ENCODE assay signal across 1 cellular context in the genomic region with DNA sequence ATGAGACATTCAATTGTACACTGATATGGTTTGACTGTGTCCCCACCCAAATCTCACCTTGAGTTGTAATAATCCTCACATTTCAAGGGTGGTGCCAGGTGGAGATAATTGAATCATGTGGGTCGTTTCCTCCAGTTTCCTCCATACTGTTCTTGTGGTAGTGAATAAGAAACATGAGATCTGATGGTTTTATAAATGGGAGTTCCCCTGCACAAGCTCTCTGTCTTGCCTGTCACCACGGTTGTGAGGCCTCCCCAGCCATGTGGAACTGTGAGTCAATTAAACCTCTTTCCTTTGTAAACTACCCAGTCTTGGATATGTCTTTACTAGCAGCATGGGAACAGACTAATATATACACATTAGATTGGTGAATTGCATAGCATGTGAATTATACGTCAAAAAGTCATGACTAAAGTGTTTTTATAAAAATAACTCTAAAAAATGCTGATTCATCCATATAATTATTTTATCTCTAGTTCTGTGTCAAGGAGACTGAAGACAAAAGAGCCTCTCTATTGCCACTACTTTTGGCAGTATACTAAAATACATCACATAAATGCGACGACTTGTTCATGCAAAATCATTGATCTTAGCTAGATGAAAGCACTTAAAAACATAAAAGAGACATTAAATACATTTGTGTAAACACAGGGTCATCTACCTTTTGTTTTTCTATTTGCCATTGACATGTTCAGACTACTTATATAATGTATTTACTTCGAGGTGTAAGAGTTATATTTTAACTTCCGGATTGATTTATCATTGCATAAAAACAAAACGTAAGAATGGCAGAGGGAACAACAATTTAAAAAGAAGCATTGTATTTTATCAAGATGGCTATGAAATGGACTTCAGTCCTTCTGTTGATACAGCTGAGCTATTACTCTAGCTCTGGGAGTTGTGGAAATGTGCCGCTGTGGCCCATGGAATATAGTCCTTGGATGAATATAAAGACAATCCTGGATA.
TF ChIP-seq lines count a peak whose summit lies in the region.

No MANE protein-coding gene starts in this region.

TF ChIP-seq in HepG2, 621 proteins besides CTCF, POLR2A, EP300 and RAD21 (continued from another document and continues in another):
- TF ChIP-seq KDM2A (CRISPR knock-in tag; IDR thresholded peaks at IDR 0.05; ENCODE audit: borderline replicate concordance, low read depth) (no peak), CBFB (CRISPR knock-in tag; IDR thresholded peaks at IDR 0.05) (no peak), ZFP41 (CRISPR knock-in tag; IDR thresholded peaks at IDR 0.05; ENCODE audit: borderline replicate concordance) (no peak), MAFF (IDR thresholded peaks at IDR 0.05; ENCODE audit: low read depth, low read length) (peak; percentile 88), ZSCAN25 (CRISPR knock-in tag; IDR thresholded peaks at IDR 0.05) (no peak), ZNF549 (CRISPR knock-in tag; IDR thresholded peaks at IDR 0.05) (no peak), ZNF678 (CRISPR knock-in tag; IDR thresholded peaks at IDR 0.05) (no peak), EED (CRISPR knock-in tag; IDR thresholded peaks at IDR 0.05) (no peak), DNMT1 (CRISPR knock-in tag; IDR thresholded peaks at IDR 0.05) (no peak), ZSCAN30 (CRISPR knock-in tag; IDR thresholded peaks at IDR 0.05) (no peak), ZNF143 (CRISPR knock-in tag; IDR thresholded peaks at IDR 0.05) (no peak), ZNF230 (CRISPR knock-in tag; IDR thresholded peaks at IDR 0.05) (no peak), KLF16 (CRISPR knock-in tag; IDR thresholded peaks at IDR 0.05) (0 out of 4 replicates have a peak, but pooled peaks of 1 of the 2 experiments have one; percentile 30), ZNF138 (CRISPR knock-in tag; IDR thresholded peaks at IDR 0.05; ENCODE audit: low read depth) (no peak), ZNF382 (CRISPR knock-in tag; IDR thresholded peaks at IDR 0.05; ENCODE audit: borderline replicate concordance) (no peak), U2AF1 (optimal IDR thresholded peaks at IDR 0.05; ENCODE audit: low read depth, low read length) (no peak), ZNF264 (CRISPR knock-in tag; IDR thresholded peaks at IDR 0.05) (no peak), TBX3 (IDR thresholded peaks at IDR 0.05; ENCODE audit: borderline replicate concordance) (peak; percentile 20; the same call in 1 of the 2 replicates), FOXJ3 (CRISPR knock-in tag; IDR thresholded peaks at IDR 0.05; ENCODE audit: borderline replicate concordance) (peak; percentile 62; the same call in 1 of the 2 replicates), FOXO1 (CRISPR knock-in tag; IDR thresholded peaks at IDR 0.05) (peak; percentile 22; the same call in 1 of the 2 replicates), HMGA1 (CRISPR knock-in tag; conservative IDR thresholded peaks at IDR 0.05) (no peak), MBD4 (IDR thresholded peaks at IDR 0.05; ENCODE audit: borderline replicate concordance, low read length) (no peak), MED1 (CRISPR knock-in tag; IDR thresholded peaks at IDR 0.05) (peak; percentile 27; the same call in 1 of the 2 replicates), FOXP1 (IDR thresholded peaks at IDR 0.05) (no peak), FOXP1 (CRISPR knock-in tag; IDR thresholded peaks at IDR 0.05) (peak; percentile 91), KDM5A (IDR thresholded peaks at IDR 0.05; ENCODE audit: borderline replicate concordance, low read length) (no peak), SNAPC2 (CRISPR knock-in tag; IDR thresholded peaks at IDR 0.05) (no peak), KLF11 (CRISPR knock-in tag; IDR thresholded peaks at IDR 0.05) (no peak), ZNF772 (CRISPR knock-in tag; IDR thresholded peaks at IDR 0.05) (no peak), ZNF761 (CRISPR knock-in tag; conservative IDR thresholded peaks at IDR 0.05) (no peak), ZC3H13 (CRISPR knock-in tag; IDR thresholded peaks at IDR 0.05) (no peak)
- TF ChIP-seq, protein P1, sequence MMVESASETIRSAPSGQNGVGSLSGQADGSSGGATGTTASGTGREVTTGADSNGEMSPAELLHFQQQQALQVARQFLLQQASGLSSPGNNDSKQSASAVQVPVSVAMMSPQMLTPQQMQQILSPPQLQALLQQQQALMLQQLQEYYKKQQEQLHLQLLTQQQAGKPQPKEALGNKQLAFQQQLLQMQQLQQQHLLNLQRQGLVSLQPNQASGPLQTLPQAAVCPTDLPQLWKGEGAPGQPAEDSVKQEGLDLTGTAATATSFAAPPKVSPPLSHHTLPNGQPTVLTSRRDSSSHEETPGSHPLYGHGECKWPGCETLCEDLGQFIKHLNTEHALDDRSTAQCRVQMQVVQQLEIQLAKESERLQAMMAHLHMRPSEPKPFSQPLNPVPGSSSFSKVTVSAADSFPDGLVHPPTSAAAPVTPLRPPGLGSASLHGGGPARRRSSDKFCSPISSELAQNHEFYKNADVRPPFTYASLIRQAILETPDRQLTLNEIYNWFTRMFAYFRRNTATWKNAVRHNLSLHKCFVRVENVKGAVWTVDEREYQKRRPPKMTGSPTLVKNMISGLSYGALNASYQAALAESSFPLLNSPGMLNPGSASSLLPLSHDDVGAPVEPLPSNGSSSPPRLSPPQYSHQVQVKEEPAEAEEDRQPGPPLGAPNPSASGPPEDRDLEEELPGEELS (CRISPR knock-in tag; IDR thresholded peaks at IDR 0.05) = peak; percentile 27; the same call in 1 of the 2 replicates
- TF ChIP-seq, protein P2, sequence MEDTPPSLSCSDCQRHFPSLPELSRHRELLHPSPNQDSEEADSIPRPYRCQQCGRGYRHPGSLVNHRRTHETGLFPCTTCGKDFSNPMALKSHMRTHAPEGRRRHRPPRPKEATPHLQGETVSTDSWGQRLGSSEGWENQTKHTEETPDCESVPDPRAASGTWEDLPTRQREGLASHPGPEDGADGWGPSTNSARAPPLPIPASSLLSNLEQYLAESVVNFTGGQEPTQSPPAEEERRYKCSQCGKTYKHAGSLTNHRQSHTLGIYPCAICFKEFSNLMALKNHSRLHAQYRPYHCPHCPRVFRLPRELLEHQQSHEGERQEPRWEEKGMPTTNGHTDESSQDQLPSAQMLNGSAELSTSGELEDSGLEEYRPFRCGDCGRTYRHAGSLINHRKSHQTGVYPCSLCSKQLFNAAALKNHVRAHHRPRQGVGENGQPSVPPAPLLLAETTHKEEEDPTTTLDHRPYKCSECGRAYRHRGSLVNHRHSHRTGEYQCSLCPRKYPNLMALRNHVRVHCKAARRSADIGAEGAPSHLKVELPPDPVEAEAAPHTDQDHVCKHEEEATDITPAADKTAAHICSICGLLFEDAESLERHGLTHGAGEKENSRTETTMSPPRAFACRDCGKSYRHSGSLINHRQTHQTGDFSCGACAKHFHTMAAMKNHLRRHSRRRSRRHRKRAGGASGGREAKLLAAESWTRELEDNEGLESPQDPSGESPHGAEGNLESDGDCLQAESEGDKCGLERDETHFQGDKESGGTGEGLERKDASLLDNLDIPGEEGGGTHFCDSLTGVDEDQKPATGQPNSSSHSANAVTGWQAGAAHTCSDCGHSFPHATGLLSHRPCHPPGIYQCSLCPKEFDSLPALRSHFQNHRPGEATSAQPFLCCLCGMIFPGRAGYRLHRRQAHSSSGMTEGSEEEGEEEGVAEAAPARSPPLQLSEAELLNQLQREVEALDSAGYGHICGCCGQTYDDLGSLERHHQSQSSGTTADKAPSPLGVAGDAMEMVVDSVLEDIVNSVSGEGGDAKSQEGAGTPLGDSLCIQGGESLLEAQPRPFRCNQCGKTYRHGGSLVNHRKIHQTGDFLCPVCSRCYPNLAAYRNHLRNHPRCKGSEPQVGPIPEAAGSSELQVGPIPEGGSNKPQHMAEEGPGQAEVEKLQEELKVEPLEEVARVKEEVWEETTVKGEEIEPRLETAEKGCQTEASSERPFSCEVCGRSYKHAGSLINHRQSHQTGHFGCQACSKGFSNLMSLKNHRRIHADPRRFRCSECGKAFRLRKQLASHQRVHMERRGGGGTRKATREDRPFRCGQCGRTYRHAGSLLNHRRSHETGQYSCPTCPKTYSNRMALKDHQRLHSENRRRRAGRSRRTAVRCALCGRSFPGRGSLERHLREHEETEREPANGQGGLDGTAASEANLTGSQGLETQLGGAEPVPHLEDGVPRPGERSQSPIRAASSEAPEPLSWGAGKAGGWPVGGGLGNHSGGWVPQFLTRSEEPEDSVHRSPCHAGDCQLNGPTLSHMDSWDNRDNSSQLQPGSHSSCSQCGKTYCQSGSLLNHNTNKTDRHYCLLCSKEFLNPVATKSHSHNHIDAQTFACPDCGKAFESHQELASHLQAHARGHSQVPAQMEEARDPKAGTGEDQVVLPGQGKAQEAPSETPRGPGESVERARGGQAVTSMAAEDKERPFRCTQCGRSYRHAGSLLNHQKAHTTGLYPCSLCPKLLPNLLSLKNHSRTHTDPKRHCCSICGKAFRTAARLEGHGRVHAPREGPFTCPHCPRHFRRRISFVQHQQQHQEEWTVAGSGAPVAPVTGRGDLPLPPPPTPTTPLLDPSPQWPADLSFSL (CRISPR knock-in tag; IDR thresholded peaks at IDR 0.05) = no peak
- TF ChIP-seq, protein P3, sequence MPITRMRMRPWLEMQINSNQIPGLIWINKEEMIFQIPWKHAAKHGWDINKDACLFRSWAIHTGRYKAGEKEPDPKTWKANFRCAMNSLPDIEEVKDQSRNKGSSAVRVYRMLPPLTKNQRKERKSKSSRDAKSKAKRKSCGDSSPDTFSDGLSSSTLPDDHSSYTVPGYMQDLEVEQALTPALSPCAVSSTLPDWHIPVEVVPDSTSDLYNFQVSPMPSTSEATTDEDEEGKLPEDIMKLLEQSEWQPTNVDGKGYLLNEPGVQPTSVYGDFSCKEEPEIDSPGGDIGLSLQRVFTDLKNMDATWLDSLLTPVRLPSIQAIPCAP (CRISPR knock-in tag; IDR thresholded peaks at IDR 0.05; ENCODE audit: low read depth) = no peak
- TF ChIP-seq, protein P4, sequence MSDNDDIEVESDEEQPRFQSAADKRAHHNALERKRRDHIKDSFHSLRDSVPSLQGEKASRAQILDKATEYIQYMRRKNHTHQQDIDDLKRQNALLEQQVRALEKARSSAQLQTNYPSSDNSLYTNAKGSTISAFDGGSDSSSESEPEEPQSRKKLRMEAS (IDR thresholded peaks at IDR 0.05) = no peak
- TF ChIP-seq, protein P5, sequence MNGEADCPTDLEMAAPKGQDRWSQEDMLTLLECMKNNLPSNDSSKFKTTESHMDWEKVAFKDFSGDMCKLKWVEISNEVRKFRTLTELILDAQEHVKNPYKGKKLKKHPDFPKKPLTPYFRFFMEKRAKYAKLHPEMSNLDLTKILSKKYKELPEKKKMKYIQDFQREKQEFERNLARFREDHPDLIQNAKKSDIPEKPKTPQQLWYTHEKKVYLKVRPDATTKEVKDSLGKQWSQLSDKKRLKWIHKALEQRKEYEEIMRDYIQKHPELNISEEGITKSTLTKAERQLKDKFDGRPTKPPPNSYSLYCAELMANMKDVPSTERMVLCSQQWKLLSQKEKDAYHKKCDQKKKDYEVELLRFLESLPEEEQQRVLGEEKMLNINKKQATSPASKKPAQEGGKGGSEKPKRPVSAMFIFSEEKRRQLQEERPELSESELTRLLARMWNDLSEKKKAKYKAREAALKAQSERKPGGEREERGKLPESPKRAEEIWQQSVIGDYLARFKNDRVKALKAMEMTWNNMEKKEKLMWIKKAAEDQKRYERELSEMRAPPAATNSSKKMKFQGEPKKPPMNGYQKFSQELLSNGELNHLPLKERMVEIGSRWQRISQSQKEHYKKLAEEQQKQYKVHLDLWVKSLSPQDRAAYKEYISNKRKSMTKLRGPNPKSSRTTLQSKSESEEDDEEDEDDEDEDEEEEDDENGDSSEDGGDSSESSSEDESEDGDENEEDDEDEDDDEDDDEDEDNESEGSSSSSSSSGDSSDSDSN (CRISPR knock-in tag; IDR thresholded peaks at IDR 0.05) = no peak
- TF ChIP-seq, protein P6, sequence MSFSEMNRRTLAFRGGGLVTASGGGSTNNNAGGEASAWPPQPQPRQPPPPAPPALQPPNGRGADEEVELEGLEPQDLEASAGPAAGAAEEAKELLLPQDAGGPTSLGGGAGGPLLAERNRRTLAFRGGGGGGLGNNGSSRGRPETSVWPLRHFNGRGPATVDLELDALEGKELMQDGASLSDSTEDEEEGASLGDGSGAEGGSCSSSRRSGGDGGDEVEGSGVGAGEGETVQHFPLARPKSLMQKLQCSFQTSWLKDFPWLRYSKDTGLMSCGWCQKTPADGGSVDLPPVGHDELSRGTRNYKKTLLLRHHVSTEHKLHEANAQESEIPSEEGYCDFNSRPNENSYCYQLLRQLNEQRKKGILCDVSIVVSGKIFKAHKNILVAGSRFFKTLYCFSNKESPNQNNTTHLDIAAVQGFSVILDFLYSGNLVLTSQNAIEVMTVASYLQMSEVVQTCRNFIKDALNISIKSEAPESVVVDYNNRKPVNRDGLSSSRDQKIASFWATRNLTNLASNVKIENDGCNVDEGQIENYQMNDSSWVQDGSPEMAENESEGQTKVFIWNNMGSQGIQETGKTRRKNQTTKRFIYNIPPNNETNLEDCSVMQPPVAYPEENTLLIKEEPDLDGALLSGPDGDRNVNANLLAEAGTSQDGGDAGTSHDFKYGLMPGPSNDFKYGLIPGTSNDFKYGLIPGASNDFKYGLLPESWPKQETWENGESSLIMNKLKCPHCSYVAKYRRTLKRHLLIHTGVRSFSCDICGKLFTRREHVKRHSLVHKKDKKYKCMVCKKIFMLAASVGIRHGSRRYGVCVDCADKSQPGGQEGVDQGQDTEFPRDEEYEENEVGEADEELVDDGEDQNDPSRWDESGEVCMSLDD (CRISPR knock-in tag; IDR thresholded peaks at IDR 0.05; ENCODE audit: borderline replicate concordance) = no peak
- TF ChIP-seq, protein P7, sequence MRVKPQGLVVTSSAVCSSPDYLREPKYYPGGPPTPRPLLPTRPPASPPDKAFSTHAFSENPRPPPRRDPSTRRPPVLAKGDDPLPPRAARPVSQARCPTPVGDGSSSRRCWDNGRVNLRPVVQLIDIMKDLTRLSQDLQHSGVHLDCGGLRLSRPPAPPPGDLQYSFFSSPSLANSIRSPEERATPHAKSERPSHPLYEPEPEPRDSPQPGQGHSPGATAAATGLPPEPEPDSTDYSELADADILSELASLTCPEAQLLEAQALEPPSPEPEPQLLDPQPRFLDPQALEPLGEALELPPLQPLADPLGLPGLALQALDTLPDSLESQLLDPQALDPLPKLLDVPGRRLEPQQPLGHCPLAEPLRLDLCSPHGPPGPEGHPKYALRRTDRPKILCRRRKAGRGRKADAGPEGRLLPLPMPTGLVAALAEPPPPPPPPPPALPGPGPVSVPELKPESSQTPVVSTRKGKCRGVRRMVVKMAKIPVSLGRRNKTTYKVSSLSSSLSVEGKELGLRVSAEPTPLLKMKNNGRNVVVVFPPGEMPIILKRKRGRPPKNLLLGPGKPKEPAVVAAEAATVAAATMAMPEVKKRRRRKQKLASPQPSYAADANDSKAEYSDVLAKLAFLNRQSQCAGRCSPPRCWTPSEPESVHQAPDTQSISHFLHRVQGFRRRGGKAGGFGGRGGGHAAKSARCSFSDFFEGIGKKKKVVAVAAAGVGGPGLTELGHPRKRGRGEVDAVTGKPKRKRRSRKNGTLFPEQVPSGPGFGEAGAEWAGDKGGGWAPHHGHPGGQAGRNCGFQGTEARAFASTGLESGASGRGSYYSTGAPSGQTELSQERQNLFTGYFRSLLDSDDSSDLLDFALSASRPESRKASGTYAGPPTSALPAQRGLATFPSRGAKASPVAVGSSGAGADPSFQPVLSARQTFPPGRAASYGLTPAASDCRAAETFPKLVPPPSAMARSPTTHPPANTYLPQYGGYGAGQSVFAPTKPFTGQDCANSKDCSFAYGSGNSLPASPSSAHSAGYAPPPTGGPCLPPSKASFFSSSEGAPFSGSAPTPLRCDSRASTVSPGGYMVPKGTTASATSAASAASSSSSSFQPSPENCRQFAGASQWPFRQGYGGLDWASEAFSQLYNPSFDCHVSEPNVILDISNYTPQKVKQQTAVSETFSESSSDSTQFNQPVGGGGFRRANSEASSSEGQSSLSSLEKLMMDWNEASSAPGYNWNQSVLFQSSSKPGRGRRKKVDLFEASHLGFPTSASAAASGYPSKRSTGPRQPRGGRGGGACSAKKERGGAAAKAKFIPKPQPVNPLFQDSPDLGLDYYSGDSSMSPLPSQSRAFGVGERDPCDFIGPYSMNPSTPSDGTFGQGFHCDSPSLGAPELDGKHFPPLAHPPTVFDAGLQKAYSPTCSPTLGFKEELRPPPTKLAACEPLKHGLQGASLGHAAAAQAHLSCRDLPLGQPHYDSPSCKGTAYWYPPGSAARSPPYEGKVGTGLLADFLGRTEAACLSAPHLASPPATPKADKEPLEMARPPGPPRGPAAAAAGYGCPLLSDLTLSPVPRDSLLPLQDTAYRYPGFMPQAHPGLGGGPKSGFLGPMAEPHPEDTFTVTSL (CRISPR knock-in tag; IDR thresholded peaks at IDR 0.05; ENCODE audit: borderline replicate concordance) = peak; percentile 41; the same call in 1 of the 2 replicates
